In the genomic region with DNA sequence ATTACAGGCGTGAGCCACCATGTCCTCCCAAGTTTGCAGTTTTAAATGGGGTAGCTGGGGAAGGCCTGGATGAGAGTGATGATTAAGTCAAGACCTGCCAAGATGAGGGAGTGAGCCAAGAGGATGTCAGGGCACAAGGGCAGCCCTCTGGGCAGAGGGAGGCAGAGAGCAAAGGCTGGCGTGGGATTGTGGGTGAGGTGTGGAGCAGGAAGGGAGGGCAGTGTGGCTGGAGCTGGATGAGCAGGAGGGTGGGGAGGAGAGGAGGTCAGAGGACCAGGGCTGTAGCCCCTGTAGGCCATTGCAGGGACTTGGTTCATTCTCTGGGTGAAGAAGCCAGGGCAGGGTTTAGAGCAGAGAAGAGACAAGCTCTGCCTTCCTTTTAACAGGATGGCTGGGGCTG, we compare ENCODE assay signal across 22 cellular contexts.
"Had no signal": no experiment of that assay in that cellular context is flagged by ENCODE, and none has a peak within 500 bp of the region (broad histone marks: within the 10 kb centered on the region; RNA-seq: fewer than 3 reads in every experiment).

No MANE protein-coding gene starts in this region.

- H3K27ac Mint-ChIP-seq: memory B cell; natural killer cell treated with Interleukin-12 subunit alpha and Interleukin-12 subunit beta and Interleukin-15 and Interleukin-18, amount 100 ng/mL, for 72 hours; stimulated activated memory B cell treated with anti-CD40 and anti-IgM and Interleukin-4, amounts not matched to agents 10 μg/mL and 1 μg/mL and 100 μg/mL, for 72 hours had no signal

- FAIRE-seq: frontal cortex, islet of Langerhans had no signal

- H3K36me3 Mint-ChIP-seq: memory B cell; natural killer cell treated with Interleukin-12 subunit alpha and Interleukin-12 subunit beta and Interleukin-15 and Interleukin-18, amount 100 ng/mL, for 72 hours; stimulated activated memory B cell treated with anti-CD40 and anti-IgM and Interleukin-4, amounts not matched to agents 10 μg/mL and 1 μg/mL and 100 μg/mL, for 72 hours had no signal

- H3K4me1 ChIP-seq: lower lobe of right lung, psoas muscle, right lobe of liver, testis, upper lobe of right lung, vagina had no signal

- H3K27me3 ChIP-seq: right lobe of liver, testis, tibial nerve, upper lobe of right lung, vagina had no signal

- H3K27ac ChIP-seq: coronary artery, heart left ventricle, lower lobe of right lung, parathyroid adenoma, psoas muscle, right lobe of liver, testis, tibial nerve, upper lobe of right lung, vagina had no signal

- H3K4me1 Mint-ChIP-seq: memory B cell; stimulated activated memory B cell treated with anti-CD40 and anti-IgM and Interleukin-4, amounts not matched to agents 10 μg/mL and 1 μg/mL and 100 μg/mL, for 72 hours; stimulated activated naive CD8-positive, alpha-beta T cell treated with anti-CD3 and anti-CD28 coated beads, Interleukin-15, amount 100 ng/mL, for 72 hours had no signal

- ATAC-seq: lower lobe of right lung; psoas muscle; stimulated activated memory B cell treated with anti-CD40 and anti-IgM and Interleukin-4, amounts not matched to agents 10 μg/mL and 1 μg/mL and 100 μg/mL, for 72 hours; stimulated activated naive CD8-positive, alpha-beta T cell treated with anti-CD3 and anti-CD28 coated beads, Interleukin-15, amount 100 ng/mL, for 72 hours; upper lobe of right lung had no signal

- H3K9me3 Mint-ChIP-seq: natural killer cell treated with Interleukin-12 subunit alpha and Interleukin-12 subunit beta and Interleukin-15 and Interleukin-18, amount 100 ng/mL, for 72 hours; stimulated activated memory B cell treated with anti-CD40 and anti-IgM and Interleukin-4, amounts not matched to agents 10 μg/mL and 1 μg/mL and 100 μg/mL, for 72 hours; stimulated activated naive CD8-positive, alpha-beta T cell treated with anti-CD3 and anti-CD28 coated beads, Interleukin-15, amount 100 ng/mL, for 72 hours had no signal

- H3K4me3 ChIP-seq: coronary artery, heart left ventricle, lower lobe of right lung, psoas muscle, right lobe of liver, testis, tibial nerve, upper lobe of right lung, vagina had no signal

- H3K79me2 ChIP-seq: parathyroid adenoma had no signal

- H3K36me3 ChIP-seq: heart left ventricle, lower lobe of right lung, right lobe of liver, tibial nerve, upper lobe of right lung, vagina had no signal

- H3K9me3 ChIP-seq: heart left ventricle, lower lobe of right lung, psoas muscle, right lobe of liver, testis, tibial nerve, upper lobe of right lung, vagina had no signal

- H2AFZ ChIP-seq: parathyroid adenoma had no signal

- H3K4me3 Mint-ChIP-seq: memory B cell; natural killer cell treated with Interleukin-12 subunit alpha and Interleukin-12 subunit beta and Interleukin-15 and Interleukin-18, amount 100 ng/mL, for 72 hours; stimulated activated memory B cell treated with anti-CD40 and anti-IgM and Interleukin-4, amounts not matched to agents 10 μg/mL and 1 μg/mL and 100 μg/mL, for 72 hours; stimulated activated naive CD8-positive, alpha-beta T cell treated with anti-CD3 and anti-CD28 coated beads, Interleukin-15, amount 100 ng/mL, for 72 hours had no signal

- H3K9ac ChIP-seq: parathyroid adenoma had no signal

- DNase-seq: effector CD4-positive, alpha-beta T cell; hypothalamus; kidney glomerular epithelial cell; lower lobe of right lung; midbrain; psoas muscle; retina; right lobe of liver; stimulated activated CD4-positive, alpha-beta T cell treated with anti-CD3 and anti-CD28 coated beads, Interleukin-4, amount 100 ng/mL, for 1 hour; stimulated activated naive CD8-positive, alpha-beta T cell treated with anti-CD3 and anti-CD28 coated beads, Interleukin-15, amount 100 ng/mL, for 72 hours; testis; upper lobe of right lung had no signal
